8 cellular contexts compared by ENCODE assay signal in genomic region chr1:109877320-109877771, GRCh38. TPM values are rescaled to one million over a fixed set of nuclear protein-coding genes. Genes with fewer than 3 reads are reported as not detected.
DNase-seq lines count a peak whose midpoint lies in the region; ATAC-seq and TF ChIP-seq lines count a peak whose summit lies in the region.

No MANE protein-coding gene starts in this region.

- ATAC-seq in GM21381 (IDR thresholded peaks at IDR 0.05; ENCODE audit: unreplicated experiment) = no peak
- no peak for ATAC-seq in HG03045 (IDR thresholded peaks at IDR 0.05; ENCODE audit: unreplicated experiment)

- H3K27me3 Mint-ChIP-seq in mesothelial cell of epicardium (ENCODE audit: low read depth) = no peaks in the 10 kb centered on the region
- peaks cover 5% of the 10 kb centered on the region for H3K27me3 Mint-ChIP-seq in T-helper 2 cell treated with Interferon-gamma antibody and Interleukin-4, amounts not matched to agents 5 μg/mL and 100 μg/mL, for 36 hours (ENCODE audit: low read depth)

- H3K36me3 Mint-ChIP-seq in mesothelial cell of epicardium = no peaks in the 10 kb centered on the region
- H3K36me3 Mint-ChIP-seq in T-helper 2 cell treated with Interferon-gamma antibody and Interleukin-4, amounts not matched to agents 5 μg/mL and 100 μg/mL, for 36 hours (ENCODE audit: low read depth) = no peaks in the 10 kb centered on the region

- peaks cover 38% of the 10 kb centered on the region for H3K4me1 Mint-ChIP-seq in mesothelial cell of epicardium
- peaks cover 5% of the 10 kb centered on the region for H3K4me1 Mint-ChIP-seq in T-helper 2 cell treated with Interferon-gamma antibody and Interleukin-4, amounts not matched to agents 5 μg/mL and 100 μg/mL, for 36 hours (ENCODE audit: low read depth)

- DNase-seq in M059J (ENCODE audit: low read depth) (peak; percentile 97), epidermal melanocyte (ENCODE audit: insufficient read length, low spot score) (peak; percentile 73), mesothelial cell of epicardium (ENCODE audit: low spot score in 2 of 2, unreplicated experiment in 2 of 2) (peak in 1 of 2 experiments; percentile 68), ureter (ENCODE audit: low spot score) (peak; percentile 70)
- DNase-seq in effector CD4-positive, alpha-beta T cell = no peak
- DNase-seq in T-helper 2 cell treated with Interferon-gamma antibody and Interleukin-4, amounts not matched to agents 5 μg/mL and 100 μg/mL, for 36 hours (ENCODE audit: low spot score) = no peak

- H3K27ac Mint-ChIP-seq in mesothelial cell of epicardium = peak overlapping the region; percentile 98
- H3K27ac Mint-ChIP-seq in T-helper 2 cell treated with Interferon-gamma antibody and Interleukin-4, amounts not matched to agents 5 μg/mL and 100 μg/mL, for 36 hours = no peak overlapping the region

- no peak overlapping the region for H3K4me3 Mint-ChIP-seq in mesothelial cell of epicardium
- no peak overlapping the region for H3K4me3 Mint-ChIP-seq in T-helper 2 cell treated with Interferon-gamma antibody and Interleukin-4, amounts not matched to agents 5 μg/mL and 100 μg/mL, for 36 hours

- TF ChIP-seq CTCF in mesothelial cell of epicardium (IDR thresholded peaks at IDR 0.05; ENCODE audit: unreplicated experiment) = no peak

- no peaks in the 10 kb centered on the region for H3K9me3 Mint-ChIP-seq in mesothelial cell of epicardium
- no peaks in the 10 kb centered on the region for H3K9me3 Mint-ChIP-seq in T-helper 2 cell treated with Interferon-gamma antibody and Interleukin-4, amounts not matched to agents 5 μg/mL and 100 μg/mL, for 36 hours

RNA-seq across cellular contexts. Expression of gene CSF1, which starts 33.3 kb away (rescaled TPM):
- total RNA-seq in M059J (2014; rRNA removed; shearing (Covaris generic)) = 92.8 and 118 TPM in 2 replicates
- total RNA-seq in mesothelial cell of epicardium (27.1 to 28.9 TPM (median 27.4 TPM) in 3 replicates), ureter (26.1 TPM)

Comparison
In these comparisons a context has a peak if more than half of its experiments do, and no peak if none do; other contexts are left out.
1. DNase-seq: peak in M059J (single experiment), epidermal melanocyte (single experiment) and ureter (single experiment); none in effector CD4-positive, alpha-beta T cell (single experiment) and T-helper 2 cell treated with Interferon-gamma antibody and Interleukin-4, amounts not matched to agents 5 μg/mL and 100 μg/mL, for 36 hours (single experiment).